Comparison of ENCODE assay signal across 27 cellular contexts in the genomic region with DNA sequence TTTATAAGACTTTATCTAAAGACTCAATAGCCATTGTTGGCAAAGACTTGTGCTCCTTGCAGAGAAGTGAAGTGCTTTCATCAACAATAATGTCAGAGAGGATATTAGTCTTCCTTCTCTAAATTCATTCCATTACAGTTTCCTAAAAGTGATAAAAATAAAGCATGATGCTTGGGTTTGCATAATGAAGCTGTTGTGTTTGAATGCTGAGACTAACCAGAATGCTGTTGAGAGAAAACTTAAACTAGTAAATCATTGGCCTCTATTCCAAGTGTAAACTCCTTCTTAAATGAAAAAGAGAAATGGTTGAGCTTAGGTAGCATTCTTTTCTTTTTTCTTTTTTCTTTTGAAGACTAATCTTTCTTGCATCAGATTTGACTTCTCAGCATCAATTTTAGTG.
"Had no signal": no experiment of that assay in that cellular context is flagged by ENCODE, and none has a peak within 500 bp of the region (broad histone marks: within the 10 kb centered on the region; RNA-seq: fewer than 3 reads in every experiment).

No MANE protein-coding gene starts in this region.

- H3K4me3 ChIP-seq: colonic mucosa, coronary artery, dorsolateral prefrontal cortex, esophagus muscularis mucosa, esophagus squamous epithelium, gastrocnemius medialis, gastroesophageal sphincter, heart left ventricle, heart right ventricle had no signal

- DNase-seq: colonic mucosa; cortex of kidney; dermis blood vessel endothelial cell; dorsolateral prefrontal cortex; effector CD4-positive, alpha-beta T cell; effector CD8-positive, alpha-beta T cell; effector memory CD4-positive, alpha-beta T cell; effector memory CD8-positive, alpha-beta T cell; endodermal cell; erythroblast; esophagus squamous epithelium; foreskin fibroblast; foreskin keratinocyte; foreskin melanocyte; gastrocnemius medialis; glutamatergic neuron; head of caudate nucleus; heart left ventricle; heart right ventricle had no signal

- H3K4me1 ChIP-seq: colonic mucosa, gastrocnemius medialis, heart left ventricle, heart right ventricle had no signal

- FAIRE-seq: colon, endometrium, endothelial cell of umbilical vein, frontal cortex had no signal

- H3K27me3 ChIP-seq: colonic mucosa, dorsolateral prefrontal cortex, esophagus muscularis mucosa, esophagus squamous epithelium, foreskin keratinocyte, gastrocnemius medialis, gastroesophageal sphincter, heart left ventricle, heart right ventricle had no signal

- H3K27ac ChIP-seq: colonic mucosa, coronary artery, dorsolateral prefrontal cortex, epithelial cell of prostate, esophagus muscularis mucosa, esophagus squamous epithelium, foreskin keratinocyte, gastrocnemius medialis, gastroesophageal sphincter, heart left ventricle, heart right ventricle had no signal

- H3K36me3 ChIP-seq: colonic mucosa, esophagus muscularis mucosa, esophagus squamous epithelium, gastrocnemius medialis, gastroesophageal sphincter, heart left ventricle, heart right ventricle had no signal

- H3K9me3 ChIP-seq: colonic mucosa, esophagus muscularis mucosa, esophagus squamous epithelium, gastrocnemius medialis, gastroesophageal sphincter, heart right ventricle had no signal
